11 cellular contexts compared by ENCODE assay signal in the genomic region with DNA sequence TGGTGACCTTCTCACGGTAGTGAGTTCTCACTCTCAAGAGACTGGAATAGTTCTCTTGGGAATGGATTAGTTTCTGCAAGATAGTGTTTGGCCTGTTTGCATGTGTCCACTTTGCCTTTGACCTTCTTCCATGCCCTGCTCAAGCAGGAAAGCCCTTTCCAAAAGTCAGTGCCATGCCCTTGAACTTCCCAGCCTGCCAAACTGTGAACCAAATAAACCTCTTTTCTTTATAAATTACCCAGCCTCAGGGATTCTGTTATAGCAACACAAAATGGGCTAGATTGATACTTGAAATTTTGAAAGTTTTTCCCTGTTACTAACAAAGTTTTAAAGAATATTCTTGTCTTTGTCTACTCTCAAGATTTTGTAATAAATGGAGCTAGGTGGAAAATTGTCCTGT.
"Had no signal": no experiment of that assay in that cellular context is flagged by ENCODE, and none has a peak within 500 bp of the region (broad histone marks: within the 10 kb centered on the region; RNA-seq: fewer than 3 reads in every experiment).

No MANE protein-coding gene starts in this region.

- H3K9ac ChIP-seq: GM23248 had no signal

- H3K4me1 ChIP-seq: HAP-1 had no signal

- DNase-seq: GM23248, GOT3, H7, H9, HCEC 1CT, HFFc6 had no signal

- ATAC-seq: GM23338, HCT116 had no signal

- H3K36me3 ChIP-seq: HAP-1 had no signal

- H3K9me3 ChIP-seq: HAP-1 had no signal

- H3K27ac ChIP-seq: GM23248 had no signal

- H3K4me3 ChIP-seq: GM23248, GM23338, HAP-1 had no signal

- H2AFZ ChIP-seq: GM23248, GM23338 had no signal

- H3K4me2 ChIP-seq: GM23338 had no signal

- FAIRE-seq: H1, H54 had no signal
